In genomic region chr10:13160934-13161266, GRCh38 we compare ENCODE assay signal across 8 cellular contexts. TPM values are rescaled to one million over a fixed set of nuclear protein-coding genes. Genes with fewer than 3 reads are reported as not detected.
DNase-seq lines count a peak whose midpoint lies in the region; ATAC-seq and TF ChIP-seq lines count a peak whose summit lies in the region.

No MANE protein-coding gene starts in this region.

- H3K36me3 ChIP-seq in heart right ventricle (no peaks in the 10 kb centered on the region), Peyer's patch (no peaks in the 10 kb centered on the region), iPS-15b (ENCODE audit: control insufficient read depth, insufficient read depth, low read length) (no peaks in the 10 kb centered on the region), vagina (no peaks in the 10 kb centered on the region)

- peak overlapping the region in 1 of 10 donors; percentile 24 for H3K27ac ChIP-seq in heart right ventricle
- no peak overlapping the region for H3K27ac ChIP-seq in Peyer's patch
- no peak overlapping the region for H3K27ac ChIP-seq in vagina

- ATAC-seq in heart right ventricle (no peak), left ventricle myocardium superior (no peak), GM21367 (IDR thresholded peaks at IDR 0.05; ENCODE audit: unreplicated experiment) (no peak), sciatic nerve (no peak)

- H3K4me1 ChIP-seq in heart right ventricle = peaks cover 0 to 16% (median 13%) of the 10 kb centered on the region in 9 donors
- H3K4me1 ChIP-seq in Peyer's patch = peaks cover 0 to 14% (median 4%) of the 10 kb centered on the region in 4 donors
- peaks cover 3% of the 10 kb centered on the region for H3K4me1 ChIP-seq in iPS-15b (ENCODE audit: control insufficient read depth, insufficient read depth, low read length)
- H3K4me1 ChIP-seq in vagina = peaks cover 13% of the 10 kb centered on the region

- no peak for DNase-seq in heart right ventricle
- DNase-seq in left ventricle myocardium superior = no peak
- no peak for DNase-seq in Peyer's patch
- no peak for DNase-seq in vagina (ENCODE audit: extremely low spot score in 2 of 2)
- no peak for DNase-seq in COR-L47 (lab: John Stamatoyannopoulos, UW)
- no peak for DNase-seq in sciatic nerve (ENCODE audit: low spot score)

- no peak overlapping the region for H3K9ac ChIP-seq in iPS-15b (ENCODE audit: low read depth, low read length)

- H3K9me3 ChIP-seq in heart right ventricle (no peaks in the 10 kb centered on the region), Peyer's patch (no peaks in the 10 kb centered on the region), iPS-15b (ENCODE audit: control insufficient read depth, insufficient read depth, low read length) (no peaks in the 10 kb centered on the region), vagina (no peaks in the 10 kb centered on the region)

- H3K27me3 ChIP-seq in heart right ventricle (no peaks in the 10 kb centered on the region), Peyer's patch (no peaks in the 10 kb centered on the region), iPS-15b (ENCODE audit: control insufficient read depth, insufficient read depth, low read length) (no peaks in the 10 kb centered on the region), vagina (no peaks in the 10 kb centered on the region)

- no peak for TF ChIP-seq CTCF in heart right ventricle (IDR thresholded peaks at IDR 0.05)
- TF ChIP-seq CTCF in Peyer's patch (IDR thresholded peaks at IDR 0.05) = no peak
- no peak for TF ChIP-seq CTCF in vagina (IDR thresholded peaks at IDR 0.05)

- intact Hi-C loops in heart right ventricle (cut with DNase I) (loop anchor here in 9 of 10 donors (1.0 to 10.0 kb wide), 11 partner anchors 134 to 371 kb away; partner anchors contain the start of genes PHYH (in 4 of the 9), BEND7 (in 1 of the 9) and SEPHS1 (in 1 of the 9)), left ventricle myocardium superior (cut with micrococcal nuclease) (loop anchor here (5.0 kb wide), 1 partner anchor 141 kb away; the partner anchor contains the start of gene PHYH), vagina (cut with DNase I) (no loop called here), sciatic nerve (cut with DNase I) (no loop called here)

- TF ChIP-seq POLR2A in Peyer's patch (IDR thresholded peaks at IDR 0.05) (no peak), vagina (IDR thresholded peaks at IDR 0.05) (no peak)

- 7 to 10% methylated on average over 4 of the region's 4 CpGs for WGBS in heart right ventricle, 2 donors

- H3K4me3 ChIP-seq in heart right ventricle (peak overlapping the region in 8 of 10 donors; percentile 17 to 64 (median 52)), Peyer's patch (peak overlapping the region; percentile 49 to 72 (median 58)), iPS-15b (ENCODE audit: low read depth, low read length) (peak overlapping the region; percentile 43), vagina (peak overlapping the region; percentile 24 to 47)

RNA-seq across cellular contexts. Expression of gene MCM10, which starts 0.5 kb away (rescaled TPM):
- 1 to 10 TPM in 1 of 10 donors, under 1 TPM in 6, not detected in 3; 0.07 to 3.8 (median 0.48) TPM for total RNA-seq in heart right ventricle
- under 1 TPM; 0.07 to 0.09 TPM for polyA plus RNA-seq in heart right ventricle
- total RNA-seq in left ventricle myocardium superior = 0.30 TPM
- total RNA-seq in Peyer's patch = 10 to 100 TPM in 1 of 4 donors, 1 to 10 TPM in 3; 1.3 to 15.7 (median 4.0) TPM
- total RNA-seq in vagina = 0.98 TPM
- total RNA-seq in sciatic nerve = 0.45 TPM

Comparison
In these comparisons a context has a peak if more than half of its experiments do, and no peak if none do; other contexts are left out.
1. intact Hi-C loops: an anchor here in heart right ventricle (1.0 to 10.0 kb wide) and left ventricle myocardium superior (5.0 kb wide); none called in vagina and sciatic nerve.